ENCODE assay signal across 22 cellular contexts in the genomic region with DNA sequence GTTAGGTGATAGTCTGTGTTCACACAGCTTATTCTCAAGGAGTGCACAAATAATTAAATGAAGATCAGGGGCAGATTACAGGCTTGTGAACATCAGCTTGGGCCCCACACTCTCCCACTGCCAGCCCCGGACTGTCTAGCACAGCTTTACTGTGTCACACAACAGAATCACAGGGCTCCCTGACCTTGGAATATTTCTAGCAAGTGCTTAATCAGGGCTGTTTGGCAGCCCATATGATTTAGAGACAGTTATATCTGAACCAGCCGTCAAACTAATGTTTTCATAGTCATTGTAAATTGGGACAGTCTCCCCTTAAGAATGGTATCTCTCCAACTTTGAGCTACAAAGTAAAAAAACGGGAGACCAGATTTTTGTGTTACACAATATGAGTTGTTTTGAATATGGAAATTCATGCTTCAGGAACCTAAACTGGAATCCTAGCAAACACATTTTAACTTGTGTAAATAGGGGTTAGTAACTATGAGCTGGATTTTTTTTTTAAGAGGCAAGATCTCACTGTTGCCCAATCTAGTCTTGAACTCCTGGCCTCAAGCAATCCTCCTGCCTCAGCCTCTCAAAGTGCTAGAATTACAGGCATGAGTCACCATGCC.
DNase-seq lines count a peak whose midpoint lies in the region; ATAC-seq, FAIRE-seq and TF ChIP-seq lines count a peak whose summit lies in the region.
"Had no signal": no experiment of that assay in that cellular context is flagged by ENCODE, and none has a peak within 500 bp of the region (broad histone marks: within the 10 kb centered on the region; RNA-seq: fewer than 3 reads in every experiment).

No MANE protein-coding gene starts in this region.

- no peak overlapping the region for H2BK5ac ChIP-seq in trophoblast cell (ENCODE audit: low read depth, low read length, poor library complexity)

- no peak overlapping the region for H3K4ac ChIP-seq in trophoblast cell (ENCODE audit: low read depth, low read length)

- no peak overlapping the region for H2AFZ ChIP-seq in trophoblast cell (ENCODE audit: insufficient read depth, low read length, poor library complexity)
- H2AFZ ChIP-seq: parathyroid adenoma had no signal

- TF ChIP-seq EP300 in gastroesophageal sphincter (IDR thresholded peaks at IDR 0.05): no peak

- H3K14ac ChIP-seq in trophoblast cell (ENCODE audit: low read length): no peak overlapping the region

- no peaks in the 10 kb centered on the region for H3K36me3 ChIP-seq in WERI-Rb-1
- H3K36me3 ChIP-seq in gastroesophageal sphincter: no peaks in the 10 kb centered on the region
- H3K36me3 ChIP-seq in trophoblast cell (ENCODE audit: control insufficient read depth in 1 of 2, insufficient read depth in 2 of 2, low read length in 2 of 2): no peaks in the 10 kb centered on the region
- H3K36me3 ChIP-seq: transverse colon had no signal

- DNase-seq in H54 (ENCODE audit: insufficient read length, low spot score) (no peak), WERI-Rb-1 (peak; percentile 9), trophoblast cell (peak; percentile 67 to 94), GM12892 (ENCODE audit: insufficient read length) (no peak), T1000 (lab: John Stamatoyannopoulos, UW) (no peak), NCI-H69 (lab: John Stamatoyannopoulos, UW) (no peak)
- DNase-seq: activated CD8-positive, alpha-beta T cell treated with anti-CD3 and anti-CD28 coated beads, Interleukin-2, amount 10 ng/mL, durations not matched to agents 7 days and 5 days; activated T-cell treated with anti-CD3 and anti-CD28 coated beads, Interleukin-2, amount 50 U/mL, for 72 hours; amniotic stem cell; C1 segment of cervical spinal cord; DMS 273 treated with DMSO at 0.1 percent for 48 hours; islet precursor cell; MM.1S; NCI-H187; NCI-H524 treated with DMSO at 0.1 percent for 48 hours; transverse colon had no signal

- TF ChIP-seq POLR2A in H54 (IDR thresholded peaks at IDR 0.05; ENCODE audit: low read depth, low read length) (no peak), gastroesophageal sphincter (IDR thresholded peaks at IDR 0.05) (no peak), GM12892 (IDR thresholded peaks at IDR 0.05; ENCODE audit: low read depth, low read length) (no peak)

- no peak overlapping the region for H2BK120ac ChIP-seq in trophoblast cell (ENCODE audit: insufficient read depth, low read length, poor library complexity)

- peak; percentile 81 for ATAC-seq in gastroesophageal sphincter
- no peak for ATAC-seq in HG03378 (IDR thresholded peaks at IDR 0.05; ENCODE audit: unreplicated experiment)
- ATAC-seq: activated CD8-positive, alpha-beta T cell treated with anti-CD3 and anti-CD28 coated beads, Interleukin-2, amount 10 ng/mL, durations not matched to agents 7 days and 5 days; activated T-cell treated with anti-CD3 and anti-CD28 coated beads, Interleukin-2, amount 50 U/mL, for 72 hours; Panc1; stimulated activated effector memory CD8-positive, alpha-beta T cell treated with anti-CD3 and anti-CD28 coated beads, Interleukin-12 subunit alpha, Interleukin-12 subunit beta, amount 100 ng/mL, for 72 hours had no signal

- no peak overlapping the region for H3K27ac ChIP-seq in WERI-Rb-1
- H3K27ac ChIP-seq in gastroesophageal sphincter: peak overlapping the region in 1 of 4 donors; percentile 6
- no peak overlapping the region for H3K27ac ChIP-seq in trophoblast cell (ENCODE audit: low read depth, low read length)
- H3K27ac ChIP-seq: parathyroid adenoma, transverse colon, VCaP had no signal

- no peak overlapping the region for H3K4me3 ChIP-seq in WERI-Rb-1 (ENCODE audit: low read depth, low read length)
- no peak overlapping the region for H3K4me3 ChIP-seq in gastroesophageal sphincter
- no peak overlapping the region for H3K4me3 ChIP-seq in trophoblast cell (ENCODE audit: low read depth, low read length)
- H3K4me3 ChIP-seq: transverse colon had no signal

- H3K23ac ChIP-seq in trophoblast cell (ENCODE audit: low read length): no peak overlapping the region

- peak; percentile 83 for FAIRE-seq in H54 (lab: Jason Lieb, UNC)
- no peak for FAIRE-seq in GM12892 (lab: Jason Lieb, UNC)

- H2AK5ac ChIP-seq in trophoblast cell (ENCODE audit: low read length): no peak overlapping the region

- H3K79me1 ChIP-seq in trophoblast cell (ENCODE audit: low read length): peaks cover 9% of the 10 kb centered on the region

- TF ChIP-seq CTCF in WERI-Rb-1 (IDR thresholded peaks at IDR 0.05; ENCODE audit: low read depth, low read length) (no peak), gastroesophageal sphincter (IDR thresholded peaks at IDR 0.05) (no peak)

- no peak overlapping the region for H3K18ac ChIP-seq in trophoblast cell (ENCODE audit: low read length)

- H3K4me1 ChIP-seq in gastroesophageal sphincter (no peaks in the 10 kb centered on the region), trophoblast cell (ENCODE audit: control insufficient read depth in 1 of 2, insufficient read depth in 2 of 2, low read length in 2 of 2) (peaks cover 2 to 4% of the 10 kb centered on the region in 2 experiments)
- H3K4me1 ChIP-seq: parathyroid adenoma, transverse colon had no signal

- H4K8ac ChIP-seq in trophoblast cell (ENCODE audit: low read depth, low read length): no peak overlapping the region

- no peak overlapping the region for H3K4me2 ChIP-seq in trophoblast cell (ENCODE audit: low read length)

- no peak overlapping the region for H3K9ac ChIP-seq in trophoblast cell (ENCODE audit: low read length)
- H3K9ac ChIP-seq: parathyroid adenoma had no signal

- H2BK12ac ChIP-seq in trophoblast cell (ENCODE audit: low read length): no peak overlapping the region

- H3K27me3 ChIP-seq in WERI-Rb-1 (ENCODE audit: insufficient read depth, low read depth, severe bottlenecking) (no peaks in the 10 kb centered on the region), gastroesophageal sphincter (no peaks in the 10 kb centered on the region), trophoblast cell (ENCODE audit: insufficient read depth, low read length) (no peaks in the 10 kb centered on the region)
- H3K27me3 ChIP-seq: transverse colon had no signal

- H3K79me2 ChIP-seq in trophoblast cell (ENCODE audit: control insufficient read depth, insufficient read depth, low read length, poor library complexity): no peaks in the 10 kb centered on the region
- H3K79me2 ChIP-seq: parathyroid adenoma had no signal

- no peak overlapping the region for H4K12ac ChIP-seq in trophoblast cell (ENCODE audit: low read depth, low read length)

- 27 to 58% methylated on average over 2 to 3 of the region's 3 CpGs for WGBS in gastroesophageal sphincter (ENCODE audit: low coverage in 1 of 2), 2 donors
- no CpG with 5 or more reads among the region's 3 CpGs for WGBS in trophoblast cell (ENCODE audit: extremely low coverage, insufficient coverage, insufficient read length)

- H3K9me3 ChIP-seq in WERI-Rb-1 (ENCODE audit: severe bottlenecking) (no peaks in the 10 kb centered on the region), gastroesophageal sphincter (no peaks in the 10 kb centered on the region), trophoblast cell (ENCODE audit: insufficient read depth, low read depth, low read length) (no peaks in the 10 kb centered on the region)
- H3K9me3 ChIP-seq: transverse colon had no signal

- H4K91ac ChIP-seq in trophoblast cell (ENCODE audit: low read depth, low read length): no peak overlapping the region

Comparison
In these comparisons a context has a peak if more than half of its experiments do, and no peak if none do; other contexts are left out.
1. DNase-seq: peak in WERI-Rb-1 (single experiment) and trophoblast cell (2 of 2); none in H54 (single experiment), GM12892 (single experiment), T1000 (single experiment) and NCI-H69 (single experiment).